Comparison of ENCODE assay signal across 19 cellular contexts in the genomic region with DNA sequence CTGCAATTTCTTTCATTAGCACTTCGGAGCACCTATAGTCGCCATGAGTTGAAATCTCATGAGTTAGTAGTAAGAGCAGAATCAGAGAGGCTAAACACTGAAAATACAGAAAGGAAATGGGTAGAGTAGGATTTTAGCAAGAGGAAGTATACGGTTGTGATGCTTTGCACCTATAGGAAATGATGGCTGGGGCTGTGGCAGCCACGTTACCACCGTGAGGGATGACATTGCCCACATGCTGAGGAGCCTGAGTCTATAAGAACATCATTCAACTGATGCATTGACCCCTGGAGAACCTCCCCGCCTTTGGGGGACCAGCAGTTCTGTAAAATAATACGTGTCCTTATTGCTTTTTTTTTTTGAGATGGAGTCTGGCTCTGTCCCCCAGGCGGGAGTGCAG. TPM values are rescaled to one million over a fixed set of nuclear protein-coding genes. Genes with fewer than 3 reads are reported as not detected.
DNase-seq lines count a peak whose midpoint lies in the region; ATAC-seq and TF ChIP-seq lines count a peak whose summit lies in the region.
"Had no signal": no experiment of that assay in that cellular context is flagged by ENCODE, and none has a peak within 500 bp of the region (broad histone marks: within the 10 kb centered on the region; RNA-seq: fewer than 3 reads in every experiment).

No MANE protein-coding gene starts in this region.

- peak overlapping the region; percentile 83; the same call in 1 of the 2 replicates for H3K9ac ChIP-seq in MM.1S (ENCODE audit: low read length)

- CTCF ChIA-PET in CD8-positive, alpha-beta memory T cell (lab: Charles Lee) = no interaction called here
- CTCF ChIA-PET in HEK293T (lab: Yijun Ruan, JAX) = no interaction called here

- peaks cover 91% of the 10 kb centered on the region for H3K4me1 ChIP-seq in CD8-positive, alpha-beta memory T cell (ENCODE audit: insufficient read depth, low read length)
- H3K4me1 ChIP-seq in MM.1S (ENCODE audit: low read length) = peaks cover 54% of the 10 kb centered on the region
- H3K4me1 ChIP-seq: foreskin keratinocyte, SJCRH30 had no signal

- peak overlapping the region; percentile 62; the same call in 1 of the 2 replicates for H3K4me2 ChIP-seq in MM.1S (ENCODE audit: low read depth, low read length)

- peaks cover 71 to 87% (median 86%) of the 10 kb centered on the region in 3 donors for H3K4me1 Mint-ChIP-seq in CD8-positive, alpha-beta memory T cell
- peaks cover 63% of the 10 kb centered on the region for H3K4me1 Mint-ChIP-seq in activated T-helper 2 cell treated with anti-CD3 and anti-CD28 coated beads, Interferon-gamma antibody, Interleukin-2, Interleukin-4, amounts not matched to agents 10 μg/mL and 5 μg/mL and 100 μg/mL, durations not matched to agents 14 hours and 24 hours and 36 hours (ENCODE audit: low read depth)
- H3K4me1 Mint-ChIP-seq in naive thymus-derived CD8-positive, alpha-beta T cell = peaks cover 41 to 90% (median 84%) of the 10 kb centered on the region in 4 donors

- H3K9me3 Mint-ChIP-seq in CD8-positive, alpha-beta memory T cell = peaks cover 0 to 4% (median 0%) of the 10 kb centered on the region in 5 donors
- H3K9me3 Mint-ChIP-seq in activated T-helper 2 cell treated with anti-CD3 and anti-CD28 coated beads, Interferon-gamma antibody, Interleukin-2, Interleukin-4, amounts not matched to agents 10 μg/mL and 5 μg/mL and 100 μg/mL, durations not matched to agents 14 hours and 24 hours and 36 hours = peaks cover 4% of the 10 kb centered on the region
- H3K9me3 Mint-ChIP-seq in naive thymus-derived CD8-positive, alpha-beta T cell = peaks cover 0 to 7% (median 2%) of the 10 kb centered on the region in 9 donors
- H3K9me3 Mint-ChIP-seq: HFFc6 had no signal

- POLR2A ChIA-PET in CD8-positive, alpha-beta memory T cell (lab: Charles Lee) = no interaction called here
- POLR2A ChIA-PET in naive thymus-derived CD8-positive, alpha-beta T cell (lab: Charles Lee) = interaction anchor here (0.7 to 2.3 kb wide), 4 partner anchors 28 to 54 kb away, joined by 3 to 29 read pairs (median 5); a partner anchor contains a TSS
- POLR2A ChIA-PET in HEK293T (lab: Yijun Ruan, JAX) = no interaction called here

- H3K36me3 ChIP-seq in CD8-positive, alpha-beta memory T cell (ENCODE audit: insufficient read depth, low read length) = no peaks in the 10 kb centered on the region
- no peaks in the 10 kb centered on the region for H3K36me3 ChIP-seq in MM.1S (replicated peaks; ENCODE audit: insufficient read depth, low read length)
- H3K36me3 ChIP-seq: SJCRH30 had no signal

- H2AFZ ChIP-seq in MM.1S (ENCODE audit: low read length) = no peak overlapping the region

- no peak for TF ChIP-seq CTCF in MM.1S (IDR thresholded peaks at IDR 0.05; ENCODE audit: low read length)

- peaks cover 0 to 6% of the 10 kb centered on the region in 2 donors for H3K27me3 Mint-ChIP-seq in CD8-positive, alpha-beta memory T cell
- H3K27me3 Mint-ChIP-seq in activated T-helper 2 cell treated with anti-CD3 and anti-CD28 coated beads, Interferon-gamma antibody, Interleukin-2, Interleukin-4, amounts not matched to agents 10 μg/mL and 5 μg/mL and 100 μg/mL, durations not matched to agents 14 hours and 24 hours and 36 hours (ENCODE audit: low read depth) = no peaks in the 10 kb centered on the region
- peaks cover 0 to 2% (median 0%) of the 10 kb centered on the region in 5 donors for H3K27me3 Mint-ChIP-seq in naive thymus-derived CD8-positive, alpha-beta T cell

- H3K36me3 Mint-ChIP-seq in CD8-positive, alpha-beta memory T cell = peaks cover 0 to 7% (median 2%) of the 10 kb centered on the region in 3 donors
- H3K36me3 Mint-ChIP-seq in activated T-helper 2 cell treated with anti-CD3 and anti-CD28 coated beads, Interferon-gamma antibody, Interleukin-2, Interleukin-4, amounts not matched to agents 10 μg/mL and 5 μg/mL and 100 μg/mL, durations not matched to agents 14 hours and 24 hours and 36 hours (ENCODE audit: low read depth) = peaks cover 4% of the 10 kb centered on the region
- H3K36me3 Mint-ChIP-seq in naive thymus-derived CD8-positive, alpha-beta T cell = peaks cover 0 to 5% (median 4%) of the 10 kb centered on the region in 3 donors

- no peak for ATAC-seq in naive thymus-derived CD8-positive, alpha-beta T cell
- no peak for ATAC-seq in activated CD4-positive, CD25-positive, alpha-beta regulatory T cell treated with anti-CD3 and anti-CD28 coated beads, Interleukin-2, amount 50 U/mL, for 24 hours
- ATAC-seq: left cardiac atrium, mucosa of descending colon had no signal

- intact Hi-C loops in activated T-helper 2 cell treated with anti-CD3 and anti-CD28 coated beads, Interferon-gamma antibody, Interleukin-2, Interleukin-4, amounts not matched to agents 10 μg/mL and 5 μg/mL and 100 μg/mL, durations not matched to agents 14 hours and 24 hours and 36 hours (cut with micrococcal nuclease) = loop anchor here (5.0 kb wide), 1 partner anchor 59 kb away; a partner anchor contains a TSS

- H3K79me2 ChIP-seq in MM.1S (ENCODE audit: low read length) = no peaks in the 10 kb centered on the region

- no peaks in the 10 kb centered on the region for H3K9me3 ChIP-seq in CD8-positive, alpha-beta memory T cell (ENCODE audit: low read length)
- no peaks in the 10 kb centered on the region for H3K9me3 ChIP-seq in MM.1S (replicated peaks; ENCODE audit: insufficient read depth, low read length)
- H3K9me3 ChIP-seq: mucosa of descending colon, SJCRH30 had no signal

- H4K20me1 ChIP-seq in MM.1S (ENCODE audit: insufficient read depth, low read length) = no peaks in the 10 kb centered on the region

- peak overlapping the region; percentile 44 for H3K27ac ChIP-seq in CD8-positive, alpha-beta memory T cell (ENCODE audit: low read depth, low read length)
- peak overlapping the region; percentile 93 for H3K27ac ChIP-seq in MM.1S (ENCODE audit: low read length)
- H3K27ac ChIP-seq: foreskin keratinocyte, SJCRH30 had no signal

- H3K4me3 ChIP-seq in CD8-positive, alpha-beta memory T cell (ENCODE audit: low read length) = peak overlapping the region; percentile 16
- no peak overlapping the region for H3K4me3 ChIP-seq in MM.1S (ENCODE audit: low read length)
- H3K4me3 ChIP-seq: mucosa of descending colon, SJCRH30 had no signal

- no peaks in the 10 kb centered on the region for H3K27me3 ChIP-seq in CD8-positive, alpha-beta memory T cell (ENCODE audit: insufficient read depth, low read length, poor library complexity, severe bottlenecking)
- no peaks in the 10 kb centered on the region for H3K27me3 ChIP-seq in MM.1S (replicated peaks; ENCODE audit: insufficient read depth, low read length)
- H3K27me3 ChIP-seq: SJCRH30 had no signal

- peak overlapping the region; percentile 47 to 99 (median 97) for H3K27ac Mint-ChIP-seq in CD8-positive, alpha-beta memory T cell
- H3K27ac Mint-ChIP-seq in activated T-helper 2 cell treated with anti-CD3 and anti-CD28 coated beads, Interferon-gamma antibody, Interleukin-2, Interleukin-4, amounts not matched to agents 10 μg/mL and 5 μg/mL and 100 μg/mL, durations not matched to agents 14 hours and 24 hours and 36 hours = peak overlapping the region; percentile 44
- H3K27ac Mint-ChIP-seq in naive thymus-derived CD8-positive, alpha-beta T cell = peak overlapping the region; percentile 92 to 100 (median 98)
- H3K27ac Mint-ChIP-seq: HFFc6 had no signal

- peaks cover 31% of the 10 kb centered on the region for H3F3A ChIP-seq in MM.1S (ENCODE audit: insufficient read depth, low read length)

- no peaks in the 10 kb centered on the region for H3K9me2 ChIP-seq in MM.1S (replicated peaks; ENCODE audit: insufficient read depth, low read length)

- H3K4me3 Mint-ChIP-seq in CD8-positive, alpha-beta memory T cell = peak overlapping the region in 5 of 7 donors; percentile 1 to 69 (median 44)
- H3K4me3 Mint-ChIP-seq in activated T-helper 2 cell treated with anti-CD3 and anti-CD28 coated beads, Interferon-gamma antibody, Interleukin-2, Interleukin-4, amounts not matched to agents 10 μg/mL and 5 μg/mL and 100 μg/mL, durations not matched to agents 14 hours and 24 hours and 36 hours (ENCODE audit: low read depth) = no peak overlapping the region
- H3K4me3 Mint-ChIP-seq in naive thymus-derived CD8-positive, alpha-beta T cell = peak overlapping the region in 9 of 10 donors; percentile 7 to 70 (median 41)
- H3K4me3 Mint-ChIP-seq: HFFc6 had no signal

- no peak for DNase-seq in CD8-positive, alpha-beta memory T cell
- DNase-seq in MM.1S (no peak), middle frontal gyrus (ENCODE audit: extremely low spot score, low spot score) (no peak), HEK293T (ENCODE audit: extremely low spot score) (no peak)
- no peak for DNase-seq in activated T-helper 2 cell treated with anti-CD3 and anti-CD28 coated beads, Interferon-gamma antibody, Interleukin-2, Interleukin-4, amounts not matched to agents 10 μg/mL and 5 μg/mL and 100 μg/mL, durations not matched to agents 14 hours and 24 hours and 36 hours (ENCODE audit: low spot score)
- no peak for DNase-seq in naive thymus-derived CD8-positive, alpha-beta T cell
- DNase-seq: amygdala, C1 segment of cervical spinal cord, DMS79, foreskin keratinocyte, HFFc6, left cardiac atrium, mucosa of descending colon, MV-4-11, NCI-H2029 treated with DMSO at 0.1 percent for 48 hours, NCI-H510A, SJCRH30 had no signal

TF ChIP-seq in HEK293T, 16 proteins besides CTCF, POLR2A, EP300 and RAD21 (continues in another document):
- TF ChIP-seq TARDBP (IDR thresholded peaks at IDR 0.05) (no peak), ELF4 (IDR thresholded peaks at IDR 0.05) (no peak), LEF1 (IDR thresholded peaks at IDR 0.05; ENCODE audit: borderline replicate concordance) (no peak)

RNA-seq across cellular contexts. Expression of a gene that starts 20.4 kb away (rescaled TPM):
- not detected for total RNA-seq in CD8-positive, alpha-beta memory T cell
- polyA plus RNA-seq in CD8-positive, alpha-beta memory T cell = not detected
- total RNA-seq in activated T-helper 2 cell treated with anti-CD3 and anti-CD28 coated beads, Interferon-gamma antibody, Interleukin-2, Interleukin-4, amounts not matched to agents 10 μg/mL and 5 μg/mL and 100 μg/mL, durations not matched to agents 14 hours and 24 hours and 36 hours = not detected in 2 replicates
- total RNA-seq in naive thymus-derived CD8-positive, alpha-beta T cell = not detected
- polyA plus RNA-seq in naive thymus-derived CD8-positive, alpha-beta T cell = not detected
- total RNA-seq: foreskin keratinocyte, HFFc6, left cardiac atrium, mucosa of descending colon, osteocyte, SJCRH30 had no signal
- polyA plus RNA-seq: foreskin keratinocyte had no signal

RNA-seq across cellular contexts. Expression of a gene that starts 40.7 kb away (rescaled TPM):
- 10 to 100 TPM; 23.5 to 27.5 TPM for total RNA-seq in CD8-positive, alpha-beta memory T cell
- polyA plus RNA-seq in CD8-positive, alpha-beta memory T cell = 77.8 TPM
- 0.30 and 1.0 TPM in 2 replicates for total RNA-seq in activated T-helper 2 cell treated with anti-CD3 and anti-CD28 coated beads, Interferon-gamma antibody, Interleukin-2, Interleukin-4, amounts not matched to agents 10 μg/mL and 5 μg/mL and 100 μg/mL, durations not matched to agents 14 hours and 24 hours and 36 hours
- 10 to 100 TPM; 57.4 to 59.9 TPM for total RNA-seq in naive thymus-derived CD8-positive, alpha-beta T cell
- 100 to 1,000 TPM in 1 of 3 donors, 10 to 100 TPM in 2; 36.7 to 106 (median 65.7) TPM for polyA plus RNA-seq in naive thymus-derived CD8-positive, alpha-beta T cell

RNA-seq across cellular contexts. Expression of a gene that starts 53.6 kb away (rescaled TPM):
- 100 to 1,000 TPM; 295 TPM for total RNA-seq in CD8-positive, alpha-beta memory T cell
- 560 TPM for polyA plus RNA-seq in CD8-positive, alpha-beta memory T cell
- total RNA-seq in activated T-helper 2 cell treated with anti-CD3 and anti-CD28 coated beads, Interferon-gamma antibody, Interleukin-2, Interleukin-4, amounts not matched to agents 10 μg/mL and 5 μg/mL and 100 μg/mL, durations not matched to agents 14 hours and 24 hours and 36 hours = 257 and 271 TPM in 2 replicates
- 100 to 1,000 TPM; 339 to 351 TPM for total RNA-seq in naive thymus-derived CD8-positive, alpha-beta T cell
- 100 to 1,000 TPM; 281 to 544 (median 452) TPM for polyA plus RNA-seq in naive thymus-derived CD8-positive, alpha-beta T cell

Comparison
In these comparisons a context has a peak if more than half of its experiments do, and no peak if none do; other contexts are left out.
1. H3K27ac Mint-ChIP-seq: peak in every context shown above with its lines; median percentile 98 in naive thymus-derived CD8-positive, alpha-beta T cell; 97 in CD8-positive, alpha-beta memory T cell; 44 in activated T-helper 2 cell treated with anti-CD3 and anti-CD28 coated beads, Interferon-gamma antibody, Interleukin-2, Interleukin-4, amounts not matched to agents 10 μg/mL and 5 μg/mL and 100 μg/mL, durations not matched to agents 14 hours and 24 hours and 36 hours.
2. RNA of a gene that starts 40.7 kb away (total RNA-seq): 57.4 to 59.9 TPM in naive thymus-derived CD8-positive, alpha-beta T cell and 23.5 to 27.5 TPM in CD8-positive, alpha-beta memory T cell; 0.30 to 1.0 TPM in activated T-helper 2 cell treated with anti-CD3 and anti-CD28 coated beads, Interferon-gamma antibody, Interleukin-2, Interleukin-4, amounts not matched to agents 10 μg/mL and 5 μg/mL and 100 μg/mL, durations not matched to agents 14 hours and 24 hours and 36 hours; every median in the first group is over 10 times any median in the second.